Comparison of ENCODE assay signal across 25 cellular contexts in the genomic region with DNA sequence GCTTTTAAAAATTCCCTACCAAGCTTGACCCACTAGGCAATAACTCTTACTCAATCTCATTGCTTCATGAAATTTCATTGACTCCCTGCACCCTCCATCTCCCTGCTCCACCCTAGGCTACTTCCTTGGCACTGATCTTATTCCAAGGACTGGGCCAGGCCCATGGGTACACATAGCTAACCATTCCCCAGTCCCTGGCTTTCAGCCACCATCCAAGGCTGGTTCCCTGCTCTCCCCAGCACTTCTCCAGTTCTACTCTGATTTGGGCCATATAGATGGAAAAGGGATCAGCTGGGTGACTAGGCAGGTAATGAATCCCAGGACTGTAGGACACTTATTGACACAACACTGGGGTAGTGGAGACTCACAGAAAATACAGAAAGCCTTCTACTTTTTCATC.
"Had no signal": no experiment of that assay in that cellular context is flagged by ENCODE, and none has a peak within 500 bp of the region (broad histone marks: within the 10 kb centered on the region; RNA-seq: fewer than 3 reads in every experiment).

No MANE protein-coding gene starts in this region.

- H3K36me3 ChIP-seq: adrenal gland, cardiac muscle cell, esophagus squamous epithelium, right atrium auricular region, uterus had no signal

- H3K4me3 ChIP-seq: adrenal gland, body of pancreas, cardiac muscle cell, esophagus squamous epithelium, right atrium auricular region, testis, uterus had no signal

- H3K27me3 ChIP-seq: adrenal gland, body of pancreas, cardiac muscle cell, right atrium auricular region, testis, uterus had no signal

- H3K9me3 Mint-ChIP-seq: activated naive CD8-positive, alpha-beta T cell treated with anti-CD3 and anti-CD28 coated beads for 36 hours; memory B cell; T-helper 2 cell treated with Interferon-gamma antibody and Interleukin-4, amounts not matched to agents 5 μg/mL and 100 μg/mL, for 36 hours had no signal

- DNase-seq: activated B cell treated with CpG ODN at 0.5 μM for 24 hours; activated CD4-positive, alpha-beta T cell treated with anti-CD3 and anti-CD28 coated beads, Interleukin-2, amount 50 U/mL, for 1 hour; activated effector memory CD4-positive, alpha-beta T cell treated with anti-CD3 and anti-CD28 coated beads, Interleukin-2, amount 50 U/mL, for 16 hours; activated naive CD4-positive, alpha-beta T cell treated with anti-CD3 and anti-CD28 coated beads for 36 hours; activated naive CD8-positive, alpha-beta T cell treated with anti-CD3 and anti-CD28 coated beads for 36 hours; activated T-cell treated with anti-CD3 and anti-CD28 coated beads for 4 hours; adrenal gland; aorta; body of pancreas; cortex of kidney; endodermal cell; esophagus squamous epithelium; foreskin melanocyte; midbrain; naive thymus-derived CD8-positive, alpha-beta T cell; stimulated activated CD4-positive, alpha-beta T cell treated with anti-CD3 and anti-CD28 coated beads, Interleukin-15, amount 100 ng/mL, for 24 hours; stimulated activated CD4-positive, alpha-beta T cell treated with anti-CD3 and anti-CD28 coated beads, Interleukin-2, amount 100 ng/mL, for 24 hours; stimulated activated naive CD8-positive, alpha-beta T cell treated with anti-CD3 and anti-CD28 coated beads, Interleukin-15, Interleukin-2, amounts not matched to agents 100 U/mL and 50 U/mL, for 24 hours; testis; uterus had no signal

- H3K9me3 ChIP-seq: body of pancreas, esophagus squamous epithelium, right atrium auricular region, testis, uterus had no signal

- H3K4me3 Mint-ChIP-seq: activated B cell treated with CpG ODN at 0.5 μM for 24 hours; activated naive CD4-positive, alpha-beta T cell treated with anti-CD3 and anti-CD28 coated beads for 36 hours; activated naive CD8-positive, alpha-beta T cell treated with anti-CD3 and anti-CD28 coated beads for 36 hours; endodermal cell; memory B cell; T-helper 2 cell treated with Interferon-gamma antibody and Interleukin-4, amounts not matched to agents 5 μg/mL and 100 μg/mL, for 36 hours; type B pancreatic cell had no signal

- H3K27me3 Mint-ChIP-seq: type B pancreatic cell had no signal

- H3K4me1 ChIP-seq: adrenal gland, body of pancreas, esophagus squamous epithelium, testis, uterus had no signal

- H3K36me3 Mint-ChIP-seq: activated naive CD8-positive, alpha-beta T cell treated with anti-CD3 and anti-CD28 coated beads for 36 hours; memory B cell; type B pancreatic cell had no signal

- H3K27ac ChIP-seq: adrenal gland, body of pancreas, cardiac muscle cell, esophagus squamous epithelium, right atrium auricular region, testis, uterus had no signal

- H3K4me1 Mint-ChIP-seq: activated B cell treated with CpG ODN at 0.5 μM for 24 hours; activated naive CD8-positive, alpha-beta T cell treated with anti-CD3 and anti-CD28 coated beads for 36 hours; memory B cell had no signal

- H3K27ac Mint-ChIP-seq: activated B cell treated with CpG ODN at 0.5 μM for 24 hours; activated naive CD4-positive, alpha-beta T cell treated with anti-CD3 and anti-CD28 coated beads for 36 hours; activated naive CD8-positive, alpha-beta T cell treated with anti-CD3 and anti-CD28 coated beads for 36 hours; endodermal cell; memory B cell; T-helper 2 cell treated with Interferon-gamma antibody and Interleukin-4, amounts not matched to agents 5 μg/mL and 100 μg/mL, for 36 hours; type B pancreatic cell had no signal

- ATAC-seq: body of pancreas; naive thymus-derived CD8-positive, alpha-beta T cell; stimulated activated naive CD8-positive, alpha-beta T cell treated with anti-CD3 and anti-CD28 coated beads, Interleukin-15, Interleukin-2, amounts not matched to agents 100 U/mL and 50 U/mL, for 24 hours had no signal
